ENCODE assay signal across 24 cellular contexts in genomic region chr3:158258619-158259018, GRCh38.
"Had no signal": no experiment of that assay in that cellular context is flagged by ENCODE, and none has a peak within 500 bp of the region (broad histone marks: within the 10 kb centered on the region; RNA-seq: fewer than 3 reads in every experiment).

No MANE protein-coding gene starts in this region.

- H3K4me1 ChIP-seq: neural progenitor cell, parathyroid adenoma, psoas muscle, right lobe of liver, sigmoid colon, stomach, tibial nerve, upper lobe of left lung, vagina had no signal

- H3K9ac ChIP-seq: neural progenitor cell, parathyroid adenoma had no signal

- H3K36me3 ChIP-seq: neural progenitor cell, ovary, right lobe of liver, sigmoid colon, stomach, thoracic aorta, thyroid gland, upper lobe of left lung, vagina had no signal

- H3K4me2 ChIP-seq: neural progenitor cell had no signal

- H3K27ac ChIP-seq: neural progenitor cell, ovary, parathyroid adenoma, psoas muscle, right lobe of liver, sigmoid colon, stomach, thoracic aorta, thyroid gland, tibial nerve, upper lobe of left lung, vagina had no signal

- ATAC-seq: psoas muscle; right cardiac atrium; right lobe of liver; stimulated activated effector memory CD8-positive, alpha-beta T cell treated with anti-CD3 and anti-CD28 coated beads, Interleukin-12 subunit alpha, Interleukin-12 subunit beta, amount 100 ng/mL, for 72 hours; stimulated activated naive B cell treated with anti-CD40 and anti-IgM and Interleukin-4, amounts not matched to agents 10 μg/mL and 1 μg/mL and 100 μg/mL, for 72 hours had no signal

- H3K79me2 ChIP-seq: parathyroid adenoma had no signal

- H2AFZ ChIP-seq: neural progenitor cell, parathyroid adenoma had no signal

- H3K4me3 ChIP-seq: neural progenitor cell, ovary, psoas muscle, right lobe of liver, sigmoid colon, stomach, thoracic aorta, thyroid gland, tibial nerve, upper lobe of left lung, vagina had no signal

- H3K9me3 ChIP-seq: psoas muscle, right lobe of liver, thoracic aorta, thyroid gland, vagina had no signal

- DNase-seq: occipital lobe; ovary; posterior cingulate gyrus; psoas muscle; right cardiac atrium; right lobe of liver; sigmoid colon; small intestine; stimulated activated CD4-positive, alpha-beta T cell treated with anti-CD3 and anti-CD28 coated beads, Interleukin-15, amount 100 ng/mL, for 24 hours; stimulated activated CD4-positive, alpha-beta T cell treated with anti-CD3 and anti-CD28 coated beads, Interleukin-2, amount 100 ng/mL, for 24 hours; stimulated activated CD4-positive, alpha-beta T cell treated with anti-CD3 and anti-CD28 coated beads, Interleukin-2, amount 100 ng/mL, for 48 hours; stimulated activated CD4-positive, alpha-beta T cell treated with anti-CD3 and anti-CD28 coated beads, Interleukin-4, amount 100 ng/mL, for 24 hours; stimulated activated naive B cell treated with anti-CD40 and anti-IgM and Interleukin-4, amounts not matched to agents 10 μg/mL and 1 μg/mL and 100 μg/mL, for 72 hours; stimulated activated naive CD4-positive, alpha-beta T cell treated with Interleukin-2 at 50 U/mL for 16 hours; stomach; thyroid gland; trophoblast cell; upper lobe of left lung had no signal

- H3K27me3 ChIP-seq: neural progenitor cell, ovary, right lobe of liver, sigmoid colon, stomach, thyroid gland, tibial nerve, upper lobe of left lung, vagina had no signal
